In the genomic region with DNA sequence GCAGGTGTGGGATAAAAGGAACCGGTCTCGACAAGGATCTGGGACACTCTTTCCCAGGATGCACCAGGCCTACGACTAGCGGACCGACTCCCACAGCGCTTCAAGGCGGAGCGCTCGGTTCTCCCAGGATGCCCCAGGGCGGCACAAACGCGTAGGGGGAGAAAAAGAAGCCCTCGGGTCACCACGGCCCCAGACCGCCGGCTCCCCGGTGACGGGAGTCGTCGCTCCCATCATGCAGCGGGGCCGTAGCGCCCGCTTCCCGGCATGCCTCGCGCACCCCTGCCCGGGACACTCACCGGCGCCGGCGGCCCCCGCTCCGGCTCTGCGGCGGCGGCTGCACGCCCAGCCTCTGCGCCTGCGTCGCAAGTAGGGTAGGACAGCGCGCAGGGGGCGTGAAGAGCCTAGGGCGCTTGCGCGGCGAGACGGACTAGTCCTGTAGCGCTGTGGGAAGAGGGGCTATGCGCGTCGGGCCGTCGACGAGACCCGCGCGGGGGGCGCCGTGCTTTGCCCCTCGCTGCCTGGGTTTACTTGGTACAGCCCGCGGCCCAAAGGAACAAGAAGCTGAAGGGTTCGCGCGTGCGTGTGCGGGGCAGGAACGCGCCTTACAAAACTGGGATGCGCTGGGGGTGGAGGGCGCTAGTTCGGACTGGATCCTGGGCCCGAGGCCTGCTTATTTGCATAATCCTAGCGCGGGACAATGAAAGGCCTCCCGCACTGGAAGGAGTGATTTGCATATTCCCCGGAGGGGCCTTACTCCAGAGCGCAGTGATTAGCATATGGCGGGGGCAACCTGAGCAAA, we compare ENCODE assay signal across 1 cellular context.
TF ChIP-seq lines count a peak whose summit lies in the region.

Gene ZNF428 (minus strand): TSS at position 368 of the 799 bp plus-strand sequence. CDS start 5,325 bp downstream, outside the sequence.

TF ChIP-seq in HepG2, 621 proteins besides CTCF, POLR2A, EP300 and RAD21 (continued from another document and continues in another):
- TF ChIP-seq ZNF326 (CRISPR knock-in tag; IDR thresholded peaks at IDR 0.05; ENCODE audit: borderline replicate concordance) (no peak), ZNF879 (CRISPR knock-in tag; IDR thresholded peaks at IDR 0.05) (no peak), KMT2A (CRISPR knock-in tag; IDR thresholded peaks at IDR 0.05) (no peak), ATF5 (CRISPR knock-in tag; IDR thresholded peaks at IDR 0.05; ENCODE audit: low read depth) (0 out of 2 replicates have a peak, but pooled peaks have one; percentile 33), ZFP37 (CRISPR knock-in tag; IDR thresholded peaks at IDR 0.05; ENCODE audit: borderline replicate concordance) (no peak), ZNF17 (CRISPR knock-in tag; IDR thresholded peaks at IDR 0.05) (no peak), MEF2D (CRISPR knock-in tag; IDR thresholded peaks at IDR 0.05) (peak; percentile 82), ZNF441 (CRISPR knock-in tag; IDR thresholded peaks at IDR 0.05; ENCODE audit: borderline replicate concordance) (0 out of 2 replicates have a peak, but pooled peaks have one; percentile 34), SSRP1 (CRISPR knock-in tag; IDR thresholded peaks at IDR 0.05) (no peak), ZSCAN21 (CRISPR knock-in tag; IDR thresholded peaks at IDR 0.05; ENCODE audit: borderline replicate concordance) (peak; percentile 82), ZNF766 (CRISPR knock-in tag; IDR thresholded peaks at IDR 0.05; ENCODE audit: borderline replicate concordance) (peak; percentile 96), ZNF382 (CRISPR knock-in tag; IDR thresholded peaks at IDR 0.05; ENCODE audit: borderline replicate concordance) (no peak), HHEX (CRISPR knock-in tag; IDR thresholded peaks at IDR 0.05) (no peak), ZMYM3 (CRISPR knock-in tag; IDR thresholded peaks at IDR 0.05) (no peak; the same call in 1 of the 2 replicates), SRY (CRISPR knock-in tag; IDR thresholded peaks at IDR 0.05) (peak; percentile 78; the same call in 1 of the 2 replicates), HNF1A (IDR thresholded peaks at IDR 0.05; ENCODE audit: low read depth) (no peak), HNF1A (CRISPR knock-in tag; IDR thresholded peaks at IDR 0.05; ENCODE audit: borderline replicate concordance) (peak; percentile 38; the same call in 1 of the 2 replicates), ARID3A (IDR thresholded peaks at IDR 0.05; ENCODE audit: low read depth, low read length) (no peak), SPEN (CRISPR knock-in tag; IDR thresholded peaks at IDR 0.05; ENCODE audit: low read depth) (peak; percentile 88), GPN1 (CRISPR knock-in tag; IDR thresholded peaks at IDR 0.05; ENCODE audit: borderline replicate concordance) (no peak), DNMT3B (CRISPR knock-in tag; conservative IDR thresholded peaks at IDR 0.05) (no peak; the same call in 1 of the 2 replicates), MED13 (CRISPR knock-in tag; IDR thresholded peaks at IDR 0.05) (peak; percentile 86), HNRNPLL (IDR thresholded peaks at IDR 0.05; ENCODE audit: low read depth, low read length, poor library complexity, severe bottlenecking) (peak; percentile 98), SCMH1 (CRISPR knock-in tag; IDR thresholded peaks at IDR 0.05; ENCODE audit: borderline replicate concordance) (no peak), ARID2 (CRISPR knock-in tag; IDR thresholded peaks at IDR 0.05; ENCODE audit: borderline replicate concordance) (peak; percentile 76; the same call in 1 of the 2 replicates), ZNF280D (CRISPR knock-in tag; IDR thresholded peaks at IDR 0.05) (peak; percentile 90), RARG (CRISPR knock-in tag; IDR thresholded peaks at IDR 0.05; ENCODE audit: low read depth) (no peak)
- TF ChIP-seq, protein P1, sequence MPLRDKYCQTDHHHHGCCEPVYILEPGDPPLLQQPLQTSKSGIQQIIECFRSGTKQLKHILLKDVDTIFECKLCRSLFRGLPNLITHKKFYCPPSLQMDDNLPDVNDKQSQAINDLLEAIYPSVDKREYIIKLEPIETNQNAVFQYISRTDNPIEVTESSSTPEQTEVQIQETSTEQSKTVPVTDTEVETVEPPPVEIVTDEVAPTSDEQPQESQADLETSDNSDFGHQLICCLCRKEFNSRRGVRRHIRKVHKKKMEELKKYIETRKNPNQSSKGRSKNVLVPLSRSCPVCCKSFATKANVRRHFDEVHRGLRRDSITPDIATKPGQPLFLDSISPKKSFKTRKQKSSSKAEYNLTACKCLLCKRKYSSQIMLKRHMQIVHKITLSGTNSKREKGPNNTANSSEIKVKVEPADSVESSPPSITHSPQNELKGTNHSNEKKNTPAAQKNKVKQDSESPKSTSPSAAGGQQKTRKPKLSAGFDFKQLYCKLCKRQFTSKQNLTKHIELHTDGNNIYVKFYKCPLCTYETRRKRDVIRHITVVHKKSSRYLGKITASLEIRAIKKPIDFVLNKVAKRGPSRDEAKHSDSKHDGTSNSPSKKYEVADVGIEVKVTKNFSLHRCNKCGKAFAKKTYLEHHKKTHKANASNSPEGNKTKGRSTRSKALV (CRISPR knock-in tag; IDR thresholded peaks at IDR 0.05): no peak
- TF ChIP-seq, protein P2, sequence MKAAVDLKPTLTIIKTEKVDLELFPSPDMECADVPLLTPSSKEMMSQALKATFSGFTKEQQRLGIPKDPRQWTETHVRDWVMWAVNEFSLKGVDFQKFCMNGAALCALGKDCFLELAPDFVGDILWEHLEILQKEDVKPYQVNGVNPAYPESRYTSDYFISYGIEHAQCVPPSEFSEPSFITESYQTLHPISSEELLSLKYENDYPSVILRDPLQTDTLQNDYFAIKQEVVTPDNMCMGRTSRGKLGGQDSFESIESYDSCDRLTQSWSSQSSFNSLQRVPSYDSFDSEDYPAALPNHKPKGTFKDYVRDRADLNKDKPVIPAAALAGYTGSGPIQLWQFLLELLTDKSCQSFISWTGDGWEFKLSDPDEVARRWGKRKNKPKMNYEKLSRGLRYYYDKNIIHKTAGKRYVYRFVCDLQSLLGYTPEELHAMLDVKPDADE (CRISPR knock-in tag; IDR thresholded peaks at IDR 0.05): peak; percentile 87; the same call in 1 of the 2 replicates
- TF ChIP-seq, protein P3, sequence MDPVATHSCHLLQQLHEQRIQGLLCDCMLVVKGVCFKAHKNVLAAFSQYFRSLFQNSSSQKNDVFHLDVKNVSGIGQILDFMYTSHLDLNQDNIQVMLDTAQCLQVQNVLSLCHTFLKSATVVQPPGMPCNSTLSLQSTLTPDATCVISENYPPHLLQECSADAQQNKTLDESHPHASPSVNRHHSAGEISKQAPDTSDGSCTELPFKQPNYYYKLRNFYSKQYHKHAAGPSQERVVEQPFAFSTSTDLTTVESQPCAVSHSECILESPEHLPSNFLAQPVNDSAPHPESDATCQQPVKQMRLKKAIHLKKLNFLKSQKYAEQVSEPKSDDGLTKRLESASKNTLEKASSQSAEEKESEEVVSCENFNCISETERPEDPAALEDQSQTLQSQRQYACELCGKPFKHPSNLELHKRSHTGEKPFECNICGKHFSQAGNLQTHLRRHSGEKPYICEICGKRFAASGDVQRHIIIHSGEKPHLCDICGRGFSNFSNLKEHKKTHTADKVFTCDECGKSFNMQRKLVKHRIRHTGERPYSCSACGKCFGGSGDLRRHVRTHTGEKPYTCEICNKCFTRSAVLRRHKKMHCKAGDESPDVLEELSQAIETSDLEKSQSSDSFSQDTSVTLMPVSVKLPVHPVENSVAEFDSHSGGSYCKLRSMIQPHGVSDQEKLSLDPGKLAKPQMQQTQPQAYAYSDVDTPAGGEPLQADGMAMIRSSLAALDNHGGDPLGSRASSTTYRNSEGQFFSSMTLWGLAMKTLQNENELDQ (CRISPR knock-in tag; IDR thresholded peaks at IDR 0.05; ENCODE audit: borderline replicate concordance): no peak
- TF ChIP-seq, protein P4, sequence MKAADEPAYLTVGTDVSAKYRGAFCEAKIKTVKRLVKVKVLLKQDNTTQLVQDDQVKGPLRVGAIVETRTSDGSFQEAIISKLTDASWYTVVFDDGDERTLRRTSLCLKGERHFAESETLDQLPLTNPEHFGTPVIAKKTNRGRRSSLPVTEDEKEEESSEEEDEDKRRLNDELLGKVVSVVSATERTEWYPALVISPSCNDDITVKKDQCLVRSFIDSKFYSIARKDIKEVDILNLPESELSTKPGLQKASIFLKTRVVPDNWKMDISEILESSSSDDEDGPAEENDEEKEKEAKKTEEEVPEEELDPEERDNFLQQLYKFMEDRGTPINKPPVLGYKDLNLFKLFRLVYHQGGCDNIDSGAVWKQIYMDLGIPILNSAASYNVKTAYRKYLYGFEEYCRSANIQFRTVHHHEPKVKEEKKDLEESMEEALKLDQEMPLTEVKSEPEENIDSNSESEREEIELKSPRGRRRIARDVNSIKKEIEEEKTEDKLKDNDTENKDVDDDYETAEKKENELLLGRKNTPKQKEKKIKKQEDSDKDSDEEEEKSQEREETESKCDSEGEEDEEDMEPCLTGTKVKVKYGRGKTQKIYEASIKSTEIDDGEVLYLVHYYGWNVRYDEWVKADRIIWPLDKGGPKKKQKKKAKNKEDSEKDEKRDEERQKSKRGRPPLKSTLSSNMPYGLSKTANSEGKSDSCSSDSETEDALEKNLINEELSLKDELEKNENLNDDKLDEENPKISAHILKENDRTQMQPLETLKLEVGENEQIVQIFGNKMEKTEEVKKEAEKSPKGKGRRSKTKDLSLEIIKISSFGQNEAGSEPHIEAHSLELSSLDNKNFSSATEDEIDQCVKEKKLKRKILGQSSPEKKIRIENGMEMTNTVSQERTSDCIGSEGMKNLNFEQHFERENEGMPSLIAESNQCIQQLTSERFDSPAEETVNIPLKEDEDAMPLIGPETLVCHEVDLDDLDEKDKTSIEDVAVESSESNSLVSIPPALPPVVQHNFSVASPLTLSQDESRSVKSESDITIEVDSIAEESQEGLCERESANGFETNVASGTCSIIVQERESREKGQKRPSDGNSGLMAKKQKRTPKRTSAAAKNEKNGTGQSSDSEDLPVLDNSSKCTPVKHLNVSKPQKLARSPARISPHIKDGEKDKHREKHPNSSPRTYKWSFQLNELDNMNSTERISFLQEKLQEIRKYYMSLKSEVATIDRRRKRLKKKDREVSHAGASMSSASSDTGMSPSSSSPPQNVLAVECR (CRISPR knock-in tag; IDR thresholded peaks at IDR 0.05; ENCODE audit: borderline replicate concordance): peak; percentile 85
- TF ChIP-seq, protein P5, sequence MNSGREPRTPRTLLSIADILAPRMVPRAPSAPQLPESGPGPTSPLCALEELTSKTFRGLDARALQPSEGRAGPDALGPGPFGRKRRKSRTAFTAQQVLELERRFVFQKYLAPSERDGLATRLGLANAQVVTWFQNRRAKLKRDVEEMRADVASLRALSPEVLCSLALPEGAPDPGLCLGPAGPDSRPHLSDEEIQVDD (CRISPR knock-in tag; IDR thresholded peaks at IDR 0.05; ENCODE audit: borderline replicate concordance): 0 out of 2 replicates have a peak, but pooled peaks have one; percentile 51
